Comparison of ENCODE assay signal across 9 cellular contexts in genomic region chr11:111870522-111870886, GRCh38. TPM values are rescaled to one million over a fixed set of nuclear protein-coding genes. Genes with fewer than 3 reads are reported as not detected.
A peak's percentile ranks its signal among the peaks of the same experiment; 100 is the strongest.
DNase-seq lines count a peak whose midpoint lies in the region; ATAC-seq, FAIRE-seq and TF ChIP-seq lines count a peak whose summit lies in the region.
"Had no signal": no experiment of that assay in that cellular context is flagged by ENCODE, and none has a peak within 500 bp of the region (broad histone marks: within the 10 kb centered on the region; RNA-seq: fewer than 3 reads in every experiment).

No MANE protein-coding gene starts in this region.

- peaks cover 3% of the 10 kb centered on the region for H3K79me2 ChIP-seq in ACC112 (ENCODE audit: control insufficient read depth, insufficient read depth, low read length, unreplicated experiment)

- H3K4me3 ChIP-seq in ACC112 (ENCODE audit: low read depth, low read length) (peak overlapping the region; percentile 86), bronchial epithelial cell (ENCODE audit: low read depth, low read length) (peak overlapping the region; percentile 89)
- H3K4me3 ChIP-seq in Jurkat, Clone E6-1 (ENCODE audit: low read length) = peak overlapping the region; percentile 84

- H3K4me1 Mint-ChIP-seq in naive thymus-derived CD8-positive, alpha-beta T cell = peaks cover 12 to 36% (median 26%) of the 10 kb centered on the region in 4 donors

- POLR2A ChIA-PET in naive thymus-derived CD8-positive, alpha-beta T cell (lab: Charles Lee) = interaction anchor here (0.6 to 2.5 kb wide), 4 partner anchors 10 to 283 kb away, joined by 3 to 19 read pairs (median 6); partner anchors contain the start of genes CFAP68, SDHD and TIMM8B

- peak overlapping the region; percentile 36 for H2AFZ ChIP-seq in ACC112 (ENCODE audit: low read length, unreplicated experiment)

- no peak overlapping the region; the same call in 1 of the 2 replicates for H3K27ac ChIP-seq in ACC112 (ENCODE audit: low read depth, low read length)

- no peaks in the 10 kb centered on the region for H3K4me1 ChIP-seq in ACC112 (ENCODE audit: control insufficient read depth, insufficient read depth, low read length, unreplicated experiment)

- H3K27me3 Mint-ChIP-seq in naive thymus-derived CD8-positive, alpha-beta T cell = no peaks in the 10 kb centered on the region

- H3K36me3 Mint-ChIP-seq in naive thymus-derived CD8-positive, alpha-beta T cell = peaks cover 19 to 44% (median 23%) of the 10 kb centered on the region in 3 donors

- H3K27me3 ChIP-seq in ACC112 (ENCODE audit: insufficient read depth, low read length) (no peaks in the 10 kb centered on the region), bronchial epithelial cell (ENCODE audit: control insufficient read depth, insufficient read depth, low read length) (no peaks in the 10 kb centered on the region)

- 0 out of 2 replicates have a peak, but pooled peaks cover 7% of the 10 kb centered on the region for H3K36me3 ChIP-seq in ACC112 (ENCODE audit: insufficient read depth, low read length)
- H3K36me3 ChIP-seq in bronchial epithelial cell (ENCODE audit: control insufficient read depth, insufficient read depth, low read length) = peaks cover 4% of the 10 kb centered on the region

- ATAC-seq in GM18870 (IDR thresholded peaks at IDR 0.05; ENCODE audit: unreplicated experiment) = peak; percentile 6
- no peak for ATAC-seq in naive thymus-derived CD8-positive, alpha-beta T cell

- peak overlapping the region; percentile 91 to 96 (median 93) for H3K4me3 Mint-ChIP-seq in naive thymus-derived CD8-positive, alpha-beta T cell

- peak; percentile 25 for DNase-seq in Jurkat, Clone E6-1 (ENCODE audit: low read depth, low spot score)
- DNase-seq in bronchial epithelial cell (ENCODE audit: low read depth) = no peak
- DNase-seq in naive thymus-derived CD8-positive, alpha-beta T cell = no peak
- no peak for DNase-seq in frontal cortex (ENCODE audit: low spot score in 2 of 2)
- DNase-seq in activated CD4-positive, CD25-positive, alpha-beta regulatory T cell (lab: John Stamatoyannopoulos, UW) = no peak
- DNase-seq in SW 1271 (lab: John Stamatoyannopoulos, UW) = no peak

- no peaks in the 10 kb centered on the region for H3K9me3 Mint-ChIP-seq in naive thymus-derived CD8-positive, alpha-beta T cell

- no peak for TF ChIP-seq CTCF in bronchial epithelial cell (IDR thresholded peaks at IDR 0.05; ENCODE audit: insufficient read depth, low read length, severe bottlenecking)

- FAIRE-seq in bronchial epithelial cell (lab: Jason Lieb, UNC) (no peak), frontal cortex (lab: Jason Lieb, UNC) (no peak)

- peak overlapping the region; percentile 87 to 98 (median 95) for H3K27ac Mint-ChIP-seq in naive thymus-derived CD8-positive, alpha-beta T cell

RNA-seq across cellular contexts. Expression of gene ALG9, which starts 0.9 kb away (rescaled TPM):
- polyA plus RNA-seq in Jurkat, Clone E6-1 (2012; ENCODE audit: insufficient read depth, insufficient read length) = 34.7 TPM
- total RNA-seq in bronchial epithelial cell (24.3 and 30.5 TPM in 2 replicates), frontal cortex (83.2 TPM)
- total RNA-seq in naive thymus-derived CD8-positive, alpha-beta T cell = 10 to 100 TPM; 24.2 to 28.6 TPM
- 10 to 100 TPM in 2 of 3 donors, 1 to 10 TPM in 1; 6.4 to 13.1 (median 11.9) TPM for polyA plus RNA-seq in naive thymus-derived CD8-positive, alpha-beta T cell

RNA-seq across cellular contexts. Expression of gene FDXACB1, which starts 8.5 kb away (rescaled TPM):
- polyA plus RNA-seq in Jurkat, Clone E6-1 (2012; ENCODE audit: insufficient read depth, insufficient read length) = 5.2 TPM
- 0.77 and 2.4 TPM in 2 replicates for total RNA-seq in bronchial epithelial cell
- total RNA-seq in naive thymus-derived CD8-positive, alpha-beta T cell = 1 to 10 TPM; 5.9 to 6.1 TPM
- 1 to 10 TPM; 7.5 to 8.3 (median 7.6) TPM for polyA plus RNA-seq in naive thymus-derived CD8-positive, alpha-beta T cell
- total RNA-seq in frontal cortex = 10.2 TPM

RNA-seq across cellular contexts. Expression of gene CFAP68, which starts 8.8 kb away (rescaled TPM):
- polyA plus RNA-seq in Jurkat, Clone E6-1 (2012; ENCODE audit: insufficient read depth, insufficient read length) = 87.1 TPM
- total RNA-seq in bronchial epithelial cell (14.5 and 17.3 TPM in 2 replicates), frontal cortex (15.1 TPM)
- 10 to 100 TPM; 22.9 to 25.6 TPM for total RNA-seq in naive thymus-derived CD8-positive, alpha-beta T cell
- polyA plus RNA-seq in naive thymus-derived CD8-positive, alpha-beta T cell = 10 to 100 TPM; 29.5 to 33.5 (median 33.4) TPM

RNA-seq across cellular contexts. Expression of gene CRYAB, which starts 41.1 kb away (rescaled TPM):
- not detected for polyA plus RNA-seq in Jurkat, Clone E6-1 (2012; ENCODE audit: insufficient read depth, insufficient read length)
- 1.2 TPM in 1 of 2 replicates, not detected in the other for total RNA-seq in bronchial epithelial cell
- total RNA-seq in naive thymus-derived CD8-positive, alpha-beta T cell = not detected
- not detected for polyA plus RNA-seq in naive thymus-derived CD8-positive, alpha-beta T cell
- 6.5 TPM for total RNA-seq in frontal cortex

RNA-seq across cellular contexts. Expression of gene HSPB2, which starts 42.0 kb away (rescaled TPM):
- polyA plus RNA-seq in Jurkat, Clone E6-1 (2012; ENCODE audit: insufficient read depth, insufficient read length) = not detected
- total RNA-seq in bronchial epithelial cell (not detected in 2 replicates), frontal cortex (0.82 TPM)
- total RNA-seq in naive thymus-derived CD8-positive, alpha-beta T cell = under 1 TPM in 1 of 2 experiments, not detected in 1; 0.27 TPM
- polyA plus RNA-seq in naive thymus-derived CD8-positive, alpha-beta T cell = not detected
- total RNA-seq: pulmonary artery endothelial cell had no signal
